In the genomic region with DNA sequence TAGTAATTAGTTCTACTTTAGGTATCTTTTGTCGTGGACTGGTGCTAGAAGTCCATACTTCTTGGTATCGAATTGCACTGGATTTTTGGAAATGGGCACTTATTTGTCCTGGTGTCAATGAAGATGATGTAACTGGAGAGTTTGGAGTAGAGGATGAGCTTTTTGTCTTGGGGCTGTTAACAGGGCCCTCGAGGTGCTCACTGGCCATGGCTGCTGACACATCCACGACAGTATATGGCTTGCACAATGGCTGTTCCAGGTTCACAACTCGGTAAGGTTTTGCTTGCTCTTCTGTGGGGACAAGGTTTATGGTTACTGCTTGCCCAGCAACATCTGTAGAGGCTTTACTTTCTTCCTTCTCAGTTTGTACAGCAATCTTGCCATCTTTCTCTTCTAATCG, we compare ENCODE assay signal across 20 cellular contexts.
DNase-seq lines count a peak whose midpoint lies in the region; ATAC-seq, FAIRE-seq and TF ChIP-seq lines count a peak whose summit lies in the region.
"Had no signal": no experiment of that assay in that cellular context is flagged by ENCODE, and none has a peak within 500 bp of the region (broad histone marks: within the 10 kb centered on the region; RNA-seq: fewer than 3 reads in every experiment).

No MANE protein-coding gene starts in this region.

- no peak overlapping the region for H3K9ac ChIP-seq in mammary epithelial cell (ENCODE audit: insufficient read depth, low read length)
- H3K9ac ChIP-seq in SK-N-SH: no peak overlapping the region

- dilution Hi-C loops in mammary epithelial cell (cut with HindIII; ENCODE audit: low sequenced_read_pairs): loop anchor here (10.0 kb wide), 1 partner anchor 115 kb away; no protein-coding TSS in a partner anchor

- BruUV-seq in mammary epithelial cell (replicated peaks; lab: Mats Ljungman, UMichigan): no TSS peak

- no peak overlapping the region for H3K27ac ChIP-seq in mammary epithelial cell (ENCODE audit: insufficient read depth, low read depth, low read length)
- H3K27ac ChIP-seq in SK-N-SH (ENCODE audit: low read depth in 2 of 2, low read length in 1 of 2): no peak overlapping the region
- H3K27ac ChIP-seq: brain microvascular endothelial cell, dorsolateral prefrontal cortex, foreskin keratinocyte had no signal

- no peaks in the 10 kb centered on the region for H4K20me1 ChIP-seq in mammary epithelial cell (ENCODE audit: insufficient read depth, low read length)
- H4K20me1 ChIP-seq in SK-N-SH (ENCODE audit: insufficient read depth): no peaks in the 10 kb centered on the region

- H3K27me3 Mint-ChIP-seq in T-helper 2 cell treated with Interferon-gamma antibody and Interleukin-4, amounts not matched to agents 5 μg/mL and 100 μg/mL, for 36 hours (ENCODE audit: low read depth): no peaks in the 10 kb centered on the region
- H3K27me3 Mint-ChIP-seq in activated naive CD8-positive, alpha-beta T cell: no peaks in the 10 kb centered on the region
- H3K27me3 Mint-ChIP-seq in natural killer cell treated with Interleukin-12 subunit alpha and Interleukin-12 subunit beta and Interleukin-15 and Interleukin-18, amount 100 ng/mL, for 72 hours: no peaks in the 10 kb centered on the region

- POLR2A ChIA-PET in SK-N-SH (lab: Yijun Ruan, JAX): no interaction called here

- H3K4me2 ChIP-seq in mammary epithelial cell (ENCODE audit: insufficient read depth, low read depth, low read length): no peak overlapping the region
- no peak overlapping the region for H3K4me2 ChIP-seq in SK-N-SH

- H3K27me3 ChIP-seq in mammary epithelial cell (ENCODE audit: insufficient read depth, low read length) (no peaks in the 10 kb centered on the region), SK-N-SH (ENCODE audit: insufficient read depth) (no peaks in the 10 kb centered on the region)
- H3K27me3 ChIP-seq: brain microvascular endothelial cell, dorsolateral prefrontal cortex, foreskin keratinocyte, upper lobe of left lung had no signal

- H3K36me3 ChIP-seq in mammary epithelial cell (ENCODE audit: insufficient read depth, low read length): no peaks in the 10 kb centered on the region
- peaks cover 12 to 16% of the 10 kb centered on the region in 2 experiments for H3K36me3 ChIP-seq in SK-N-SH (replicated peaks in 1 of 2; ENCODE audit: control insufficient read depth in 1 of 2, insufficient read depth in 2 of 2, low read length in 1 of 2)
- H3K36me3 ChIP-seq: HAP-1 had no signal

- H3K9me2 ChIP-seq in SK-N-SH: no peaks in the 10 kb centered on the region

- no peaks in the 10 kb centered on the region for H3K9me3 Mint-ChIP-seq in T-helper 2 cell treated with Interferon-gamma antibody and Interleukin-4, amounts not matched to agents 5 μg/mL and 100 μg/mL, for 36 hours
- no peaks in the 10 kb centered on the region for H3K9me3 Mint-ChIP-seq in activated naive CD8-positive, alpha-beta T cell (ENCODE audit: low read depth)
- peaks cover 4% of the 10 kb centered on the region for H3K9me3 Mint-ChIP-seq in natural killer cell treated with Interleukin-12 subunit alpha and Interleukin-12 subunit beta and Interleukin-15 and Interleukin-18, amount 100 ng/mL, for 72 hours
- H3K9me3 Mint-ChIP-seq: nephron had no signal

- H3K79me2 ChIP-seq in mammary epithelial cell (ENCODE audit: insufficient read depth, low read length) (no peaks in the 10 kb centered on the region), SK-N-SH (ENCODE audit: insufficient read depth) (no peaks in the 10 kb centered on the region; the same call in 1 of the 2 replicates)

- no peak for DNase-seq in T-helper 2 cell treated with Interferon-gamma antibody and Interleukin-4, amounts not matched to agents 5 μg/mL and 100 μg/mL, for 36 hours (ENCODE audit: low spot score)
- DNase-seq in T-helper 2 cell (no peak), GM19239 (ENCODE audit: insufficient read length, low spot score) (no peak), mammary epithelial cell (no peak), hepatic stellate cell (ENCODE audit: low spot score) (no peak), SK-N-SH (no peak)
- DNase-seq in natural killer cell treated with Interleukin-12 subunit alpha and Interleukin-12 subunit beta and Interleukin-15 and Interleukin-18, amount 100 ng/mL, for 72 hours (ENCODE audit: low spot score): no peak
- DNase-seq: brain microvascular endothelial cell; dorsolateral prefrontal cortex; foreskin keratinocyte; hypothalamus; kidney; NCI-H1694; NCI-H446; NK-92 treated with Interleukin-12 subunit alpha and Interleukin-12 subunit beta, amount 100 ng/mL, for 24 hours; stimulated activated CD4-positive, alpha-beta T cell treated with anti-CD3 and anti-CD28 coated beads, Interleukin-1b, Interleukin-23, amount 100 ng/mL, for 48 hours; upper lobe of left lung had no signal

- peaks cover 3% of the 10 kb centered on the region for H3K36me3 Mint-ChIP-seq in T-helper 2 cell treated with Interferon-gamma antibody and Interleukin-4, amounts not matched to agents 5 μg/mL and 100 μg/mL, for 36 hours (ENCODE audit: low read depth)
- peaks cover 12% of the 10 kb centered on the region for H3K36me3 Mint-ChIP-seq in activated naive CD8-positive, alpha-beta T cell
- no peaks in the 10 kb centered on the region for H3K36me3 Mint-ChIP-seq in natural killer cell treated with Interleukin-12 subunit alpha and Interleukin-12 subunit beta and Interleukin-15 and Interleukin-18, amount 100 ng/mL, for 72 hours

- H3K4me1 ChIP-seq in mammary epithelial cell (ENCODE audit: insufficient read depth, low read length): no peaks in the 10 kb centered on the region
- H3K4me1 ChIP-seq in SK-N-SH (ENCODE audit: control insufficient read depth in 1 of 2, insufficient read depth in 2 of 2, low read depth in 1 of 2, low read length in 1 of 2): peaks cover 0 to 1% of the 10 kb centered on the region in 2 experiments; a peak in 2 of 4 replicates
- H3K4me1 ChIP-seq: foreskin keratinocyte had no signal

- TF ChIP-seq CTCF in mammary epithelial cell (conservative IDR thresholded peaks at IDR 0.05 in 1 of 2, IDR thresholded peaks at IDR 0.05 in 1 of 2; ENCODE audit: extremely low read depth in 1 of 2, insufficient read depth in 1 of 2, low read depth in 1 of 2, low read length in 2 of 2) (no peak), SK-N-SH (IDR thresholded peaks at IDR 0.05) (no peak)

- no peak overlapping the region for H2AFZ ChIP-seq in mammary epithelial cell (ENCODE audit: low read depth, low read length)
- H2AFZ ChIP-seq in SK-N-SH (ENCODE audit: low read depth): no peak overlapping the region

- H3K4me1 Mint-ChIP-seq in T-helper 2 cell treated with Interferon-gamma antibody and Interleukin-4, amounts not matched to agents 5 μg/mL and 100 μg/mL, for 36 hours (ENCODE audit: low read depth): peaks cover 43% of the 10 kb centered on the region
- H3K4me1 Mint-ChIP-seq in activated naive CD8-positive, alpha-beta T cell (ENCODE audit: low read depth): peaks cover 52% of the 10 kb centered on the region
- peaks cover 55 to 56% of the 10 kb centered on the region in 2 donors for H3K4me1 Mint-ChIP-seq in natural killer cell treated with Interleukin-12 subunit alpha and Interleukin-12 subunit beta and Interleukin-15 and Interleukin-18, amount 100 ng/mL, for 72 hours (ENCODE audit: low read depth in 2 of 2)

- 95% methylated on average over 6 of the region's 6 CpGs for WGBS in mammary epithelial cell (ENCODE audit: low coverage, missing lambda C conversion rate)
- WGBS in SK-N-SH (ENCODE audit: low lambda C conversion rate): 88% methylated on average over 6 of the region's 6 CpGs

- CTCF ChIA-PET in mammary epithelial cell (lab: Charles Lee; ENCODE audit: low non-redundant PET): no interaction called here
- CTCF ChIA-PET in SK-N-SH (lab: Yijun Ruan, JAX): interaction anchor here (1.0 to 4.4 kb wide), 4 partner anchors 73 to 363 kb away, joined by 4 to 24 read pairs (median 8); no protein-coding TSS in a partner anchor

- peak; percentile 58 for FAIRE-seq in GM19239 (lab: Jason Lieb, UNC)
- FAIRE-seq: kidney had no signal

- intact Hi-C loops in mammary epithelial cell (cut with micrococcal nuclease): no loop called here

- peak overlapping the region; percentile 82 for H3K27ac Mint-ChIP-seq in T-helper 2 cell treated with Interferon-gamma antibody and Interleukin-4, amounts not matched to agents 5 μg/mL and 100 μg/mL, for 36 hours
- peak overlapping the region; percentile 87 for H3K27ac Mint-ChIP-seq in activated naive CD8-positive, alpha-beta T cell
- peak overlapping the region; percentile 65 to 86 for H3K27ac Mint-ChIP-seq in natural killer cell treated with Interleukin-12 subunit alpha and Interleukin-12 subunit beta and Interleukin-15 and Interleukin-18, amount 100 ng/mL, for 72 hours
- H3K27ac Mint-ChIP-seq: nephron had no signal

- TF ChIP-seq EP300 in SK-N-SH (IDR thresholded peaks at IDR 0.05; ENCODE audit: borderline replicate concordance in 1 of 2, low read depth in 1 of 2, low read length in 1 of 2): no peak

- peak; percentile 51 to 73 for ATAC-seq in natural killer cell treated with Interleukin-12 subunit alpha and Interleukin-12 subunit beta and Interleukin-15 and Interleukin-18, amount 100 ng/mL, for 72 hours
- ATAC-seq: foreskin keratinocyte had no signal

- peaks cover 8% of the 10 kb centered on the region for H3F3A ChIP-seq in SK-N-SH (replicated peaks; ENCODE audit: insufficient read depth)

- H3K9me3 ChIP-seq in mammary epithelial cell (replicated peaks; ENCODE audit: insufficient read depth, low read length): no peaks in the 10 kb centered on the region
- H3K9me3 ChIP-seq in SK-N-SH: no peaks in the 10 kb centered on the region
- H3K9me3 ChIP-seq: HAP-1, upper lobe of left lung had no signal

- no peak for TF ChIP-seq RAD21 in SK-N-SH (IDR thresholded peaks at IDR 0.05; ENCODE audit: low read length)

- peak overlapping the region; percentile 67 for H3K4me3 Mint-ChIP-seq in T-helper 2 cell treated with Interferon-gamma antibody and Interleukin-4, amounts not matched to agents 5 μg/mL and 100 μg/mL, for 36 hours
- H3K4me3 Mint-ChIP-seq in activated naive CD8-positive, alpha-beta T cell: peak overlapping the region; percentile 66
- peak overlapping the region; percentile 77 for H3K4me3 Mint-ChIP-seq in natural killer cell treated with Interleukin-12 subunit alpha and Interleukin-12 subunit beta and Interleukin-15 and Interleukin-18, amount 100 ng/mL, for 72 hours
- H3K4me3 Mint-ChIP-seq: nephron had no signal

- H3K4me3 ChIP-seq in mammary epithelial cell (replicated peaks in 1 of 3; ENCODE audit: insufficient read depth in 1 of 3, low read depth in 2 of 3, low read length in 3 of 3) (no peak overlapping the region), SK-N-SH (ENCODE audit: low read depth in 2 of 2, low read length in 1 of 2) (no peak overlapping the region)
- H3K4me3 ChIP-seq: dorsolateral prefrontal cortex, HAP-1, upper lobe of left lung had no signal

- in situ Hi-C loops in mammary epithelial cell (cut with MboI; ENCODE audit: low sequenced_read_pairs in 2 of 2): loop anchor here in 1 of 2 donors (10.0 kb wide), 1 partner anchor 315 kb away; no protein-coding TSS in a partner anchor

TF ChIP-seq in SK-N-SH, 30 proteins besides CTCF, POLR2A, EP300 and RAD21 (continues in another document):
- TF ChIP-seq EZH2phosphoT487 (IDR thresholded peaks at IDR 0.05; ENCODE audit: borderline replicate concordance, low read depth) (no peak), YY1 (IDR thresholded peaks at IDR 0.05; ENCODE audit: low read depth) (no peak), MXI1 (IDR thresholded peaks at IDR 0.05; ENCODE audit: low read depth, low read length) (no peak)
